ENCODE assay signal across 8 cellular contexts in genomic region chr4:100189820-100190642, GRCh38. TPM values are rescaled to one million over a fixed set of nuclear protein-coding genes. Genes with fewer than 3 reads are reported as not detected.
DNase-seq lines count a peak whose midpoint lies in the region; ATAC-seq and TF ChIP-seq lines count a peak whose summit lies in the region.

Gene DDIT4L, minus strand, starts transcription at chr4:100190468. Its CDS starts 485 bp downstream, at chr4:100189983.

- peaks cover 2% of the 10 kb centered on the region; the same call in 1 of the 2 replicates for H3K36me3 ChIP-seq in HAP-1 (replicated peaks)

- H3K9me3 Mint-ChIP-seq in neural crest cell: no peaks in the 10 kb centered on the region

- peak within 1 kb of the TSS; percentile 90 for H3K4me3 Mint-ChIP-seq in neural crest cell

- TF ChIP-seq CTCF in AG10803 (conservative IDR thresholded peaks at IDR 0.05; ENCODE audit: low read length) (no peak), fibroblast of villous mesenchyme (IDR thresholded peaks at IDR 0.05; ENCODE audit: insufficient read depth, low read depth, low read length) (no peak), neural crest cell (conservative IDR thresholded peaks at IDR 0.05) (no peak)

- H3K27ac Mint-ChIP-seq in neural crest cell (ENCODE audit: unreplicated experiment): peak within 1 kb of the TSS; percentile 31

- H3K4me1 Mint-ChIP-seq in neural crest cell: peaks cover 14% of the 10 kb centered on the region

- in situ Hi-C loops in HAP-1 (cut with MboI; ENCODE audit: low sequenced_read_pairs): no loop called here

- no peaks in the 10 kb centered on the region for H3K27me3 ChIP-seq in HAP-1 (ENCODE audit: low read depth)

- H3K36me3 Mint-ChIP-seq in neural crest cell (ENCODE audit: low read depth): no peaks in the 10 kb centered on the region

- peaks cover 22% of the 10 kb centered on the region for H3K4me1 ChIP-seq in HAP-1

- H3K4me3 ChIP-seq in AG10803 (ENCODE audit: low read length) (peak within 1 kb of the TSS; percentile 65), HAP-1 (peak within 1 kb of the TSS; percentile 48), fibroblast of villous mesenchyme (ENCODE audit: low read depth, low read length) (peak within 1 kb of the TSS; percentile 63)

- ATAC-seq in GM21423 (IDR thresholded peaks at IDR 0.05; ENCODE audit: unreplicated experiment): no peak
- ATAC-seq in GM21825 (IDR thresholded peaks at IDR 0.05; ENCODE audit: unreplicated experiment): no peak

- H3K27me3 Mint-ChIP-seq in neural crest cell (ENCODE audit: low read depth): peaks cover 60% of the 10 kb centered on the region

- no peaks in the 10 kb centered on the region for H3K9me3 ChIP-seq in HAP-1

- DNase-seq in AG10803 (ENCODE audit: low read depth): peak; percentile 42
- DNase-seq in HAP-1 (ENCODE audit: low spot score in 2 of 2): peak; percentile 45 to 84
- DNase-seq in activated CD8-positive, alpha-beta memory T cell treated with anti-CD3 and anti-CD28 coated beads, Interleukin-2, amount 50 U/mL, for 48 hours: peak; percentile 59
- DNase-seq in fibroblast of villous mesenchyme (ENCODE audit: low read depth): peak; percentile 37
- DNase-seq in neural crest cell (ENCODE audit: low read depth, low spot score): peak; percentile 8
- no peak for DNase-seq in DMS79 (lab: John Stamatoyannopoulos, UW)

RNA-seq across cellular contexts. Expression of gene DDIT4L, which starts in this region (rescaled TPM):
- total RNA-seq in fibroblast of villous mesenchyme: 3.0 and 3.5 TPM in 2 replicates
- total RNA-seq in neural crest cell: 0.14 and 0.18 TPM in 2 replicates

Comparison
In these comparisons a context has a peak if more than half of its experiments do, and no peak if none do; other contexts are left out.
1. Peak in DNase-seq in neural crest cell; RNA of the gene not detected or under 1 TPM.